ENCODE assay signal across 1 cellular context in genomic region chr1:112704908-112705627, GRCh38.
TF ChIP-seq lines count a peak whose summit lies in the region.

No MANE protein-coding gene starts in this region.

TF ChIP-seq in HepG2, 621 proteins besides CTCF, POLR2A, EP300 and RAD21 (continued from another document and continues in another):
- TF ChIP-seq ARID5B (CRISPR knock-in tag; IDR thresholded peaks at IDR 0.05), result peak; percentile 28; the same call in 1 of the 2 replicates
- no peak; the same call in 1 of the 2 replicates for TF ChIP-seq JUNB (CRISPR knock-in tag; IDR thresholded peaks at IDR 0.05; ENCODE audit: borderline replicate concordance)
- no peak for TF ChIP-seq ISL2 (CRISPR knock-in tag; IDR thresholded peaks at IDR 0.05)
- peak; percentile 39; the same call in 1 of the 2 replicates for TF ChIP-seq ZNF761 (CRISPR knock-in tag; conservative IDR thresholded peaks at IDR 0.05)
- no peak for TF ChIP-seq FUBP1 (CRISPR knock-in tag; IDR thresholded peaks at IDR 0.05; ENCODE audit: borderline replicate concordance)
- no peak for TF ChIP-seq JUN (CRISPR knock-in tag; IDR thresholded peaks at IDR 0.05)
- TF ChIP-seq SOX5 (CRISPR knock-in tag; IDR thresholded peaks at IDR 0.05; ENCODE audit: borderline replicate concordance), result no peak
- no peak for TF ChIP-seq SMAD1 (CRISPR knock-in tag; IDR thresholded peaks at IDR 0.05; ENCODE audit: borderline replicate concordance, low read depth)
- no peak for TF ChIP-seq ERF (CRISPR knock-in tag; IDR thresholded peaks at IDR 0.05)
- TF ChIP-seq NCOR1 (IDR thresholded peaks at IDR 0.05; ENCODE audit: borderline replicate concordance, low read length), result peak; percentile 43; the same call in 1 of the 2 replicates
- TF ChIP-seq ARNTL (CRISPR knock-in tag; IDR thresholded peaks at IDR 0.05), result 0 out of 2 replicates have a peak, but pooled peaks have one; percentile 21
- TF ChIP-seq RBAK (CRISPR knock-in tag; IDR thresholded peaks at IDR 0.05), result no peak
- no peak for TF ChIP-seq GTF3A (CRISPR knock-in tag; conservative IDR thresholded peaks at IDR 0.05)
- TF ChIP-seq MAFF (IDR thresholded peaks at IDR 0.05; ENCODE audit: low read depth, low read length), result no peak
- no peak for TF ChIP-seq THYN1 (CRISPR knock-in tag; IDR thresholded peaks at IDR 0.05; ENCODE audit: borderline replicate concordance, low read depth)
- no peak for TF ChIP-seq ZNF772 (CRISPR knock-in tag; IDR thresholded peaks at IDR 0.05)
- no peak for TF ChIP-seq E2F2 (CRISPR knock-in tag; IDR thresholded peaks at IDR 0.05; ENCODE audit: borderline replicate concordance)
- TF ChIP-seq ZNF414 (CRISPR knock-in tag; IDR thresholded peaks at IDR 0.05), result no peak
- TF ChIP-seq MEIS2 (CRISPR knock-in tag; IDR thresholded peaks at IDR 0.05), result no peak; the same call in 1 of the 2 replicates
- no peak for TF ChIP-seq HOXD1 (CRISPR knock-in tag; IDR thresholded peaks at IDR 0.05)
- 0 out of 2 replicates have a peak, but pooled peaks have one; percentile 56 for TF ChIP-seq ZIK1 (CRISPR knock-in tag; IDR thresholded peaks at IDR 0.05; ENCODE audit: borderline replicate concordance, low read depth)
- no peak for TF ChIP-seq ATF5 (CRISPR knock-in tag; IDR thresholded peaks at IDR 0.05; ENCODE audit: low read depth)
- TF ChIP-seq ZNF326 (CRISPR knock-in tag; IDR thresholded peaks at IDR 0.05; ENCODE audit: borderline replicate concordance), result no peak
- TF ChIP-seq PREB (CRISPR knock-in tag; IDR thresholded peaks at IDR 0.05), result no peak
- TF ChIP-seq ZNF12 (CRISPR knock-in tag; IDR thresholded peaks at IDR 0.05), result no peak
- TF ChIP-seq ZBTB49 (CRISPR knock-in tag; IDR thresholded peaks at IDR 0.05; ENCODE audit: borderline replicate concordance), result no peak
- TF ChIP-seq IRF9 (CRISPR knock-in tag; IDR thresholded peaks at IDR 0.05; ENCODE audit: borderline replicate concordance), result 0 out of 2 replicates have a peak, but pooled peaks have one; percentile 54
- no peak for TF ChIP-seq FLYWCH1 (CRISPR knock-in tag; IDR thresholded peaks at IDR 0.05)
- no peak for TF ChIP-seq SP140L (CRISPR knock-in tag; IDR thresholded peaks at IDR 0.05; ENCODE audit: borderline replicate concordance)
- TF ChIP-seq TMF1 (CRISPR knock-in tag; IDR thresholded peaks at IDR 0.05; ENCODE audit: low read depth), result no peak
- no peak for TF ChIP-seq KDM5A (IDR thresholded peaks at IDR 0.05; ENCODE audit: borderline replicate concordance, low read length)
- no peak for TF ChIP-seq ZBTB4 (CRISPR knock-in tag; IDR thresholded peaks at IDR 0.05; ENCODE audit: borderline replicate concordance)
- TF ChIP-seq ZSCAN12 (CRISPR knock-in tag; IDR thresholded peaks at IDR 0.05), result no peak
- TF ChIP-seq DR1 (CRISPR knock-in tag; IDR thresholded peaks at IDR 0.05), result 0 out of 2 replicates have a peak, but pooled peaks have one; percentile 22
- TF ChIP-seq RFX5 (IDR thresholded peaks at IDR 0.05; ENCODE audit: low read depth, low read length), result no peak
- TF ChIP-seq RAD51 (IDR thresholded peaks at IDR 0.05; ENCODE audit: borderline replicate concordance), result no peak
- TF ChIP-seq ZNF343 (CRISPR knock-in tag; IDR thresholded peaks at IDR 0.05), result no peak
- TF ChIP-seq ZKSCAN5 (CRISPR knock-in tag; IDR thresholded peaks at IDR 0.05), result peak; percentile 61; the same call in 1 of the 2 replicates
- no peak for TF ChIP-seq SKI (IDR thresholded peaks at IDR 0.05; ENCODE audit: partially characterized antibody)
- TF ChIP-seq KLF11 (CRISPR knock-in tag; IDR thresholded peaks at IDR 0.05), result no peak
- TF ChIP-seq ELF3 (CRISPR knock-in tag; IDR thresholded peaks at IDR 0.05), result peak; percentile 69
- TF ChIP-seq ZNF850 (CRISPR knock-in tag; conservative IDR thresholded peaks at IDR 0.05), result no peak
- peak; percentile 79 for TF ChIP-seq SAP130 (CRISPR knock-in tag; IDR thresholded peaks at IDR 0.05; ENCODE audit: low read depth)
- TF ChIP-seq NBN (conservative IDR thresholded peaks at IDR 0.05), result no peak
- no peak for TF ChIP-seq RFX1 (IDR thresholded peaks at IDR 0.05)
- TF ChIP-seq RBM39 (IDR thresholded peaks at IDR 0.05; ENCODE audit: low read depth, low read length, poor library complexity, severe bottlenecking), result no peak
- no peak for TF ChIP-seq ZNF556 (CRISPR knock-in tag; IDR thresholded peaks at IDR 0.05; ENCODE audit: borderline replicate concordance)
- TF ChIP-seq MYPOP (CRISPR knock-in tag; IDR thresholded peaks at IDR 0.05), result no peak
